8 cellular contexts compared by ENCODE assay signal in genomic region chr6:145749632-145750031, GRCh38.
DNase-seq lines count a peak whose midpoint lies in the region; ATAC-seq and TF ChIP-seq lines count a peak whose summit lies in the region.

No MANE protein-coding gene starts in this region.

- intact Hi-C loops in posterior cingulate gyrus (cut with DNase I) = no loop called here

- no peak for TF ChIP-seq CTCF in RWPE1 (conservative IDR thresholded peaks at IDR 0.05; ENCODE audit: low read depth)

- peak; percentile 96 for ATAC-seq in HG02610 (IDR thresholded peaks at IDR 0.05; ENCODE audit: unreplicated experiment)

- DNase-seq in ELR (ENCODE audit: low read depth) = peak; percentile 82
- DNase-seq in RWPE1 (ENCODE audit: low spot score) = peak; percentile 11
- peak; percentile 79 for DNase-seq in kidney glomerular epithelial cell (lab: John Stamatoyannopoulos, UW)
- DNase-seq in GM19238 (ENCODE audit: insufficient read length, low spot score) = no peak
- no peak for DNase-seq in effector CD8-positive, alpha-beta T cell (lab: John Stamatoyannopoulos, UW)
- no peak for DNase-seq in posterior cingulate gyrus
- no peak for DNase-seq in activated CD4-positive, CD25-positive, alpha-beta regulatory T cell (lab: John Stamatoyannopoulos, UW)

- H3K27ac ChIP-seq in RWPE1 = no peak overlapping the region

- CTCF ChIA-PET in RWPE1 (lab: Yijun Ruan, JAX) = no interaction called here

- POLR2A ChIA-PET in RWPE1 (lab: Yijun Ruan, JAX; ENCODE audit: low non-redundant PET) = no interaction called here

Comparison
In these comparisons a context has a peak if more than half of its experiments do, and no peak if none do; other contexts are left out.
1. DNase-seq: peak in ELR (single experiment), RWPE1 (single experiment) and kidney glomerular epithelial cell (single experiment); none in GM19238 (single experiment), effector CD8-positive, alpha-beta T cell (single experiment), posterior cingulate gyrus (0 of 10) and activated CD4-positive, CD25-positive, alpha-beta regulatory T cell (0 of 4).